12 cellular contexts compared by ENCODE assay signal in genomic region chr21:41932191-41932575, GRCh38. TPM values are rescaled to one million over a fixed set of nuclear protein-coding genes. Genes with fewer than 3 reads are reported as not detected.
DNase-seq lines count a peak whose midpoint lies in the region; FAIRE-seq and TF ChIP-seq lines count a peak whose summit lies in the region.
"Had no signal": no experiment of that assay in that cellular context is flagged by ENCODE, and none has a peak within 500 bp of the region (broad histone marks: within the 10 kb centered on the region; RNA-seq: fewer than 3 reads in every experiment).

No MANE protein-coding gene starts in this region.

- no peaks in the 10 kb centered on the region for H3K27me3 Mint-ChIP-seq in activated T-helper 2 cell treated with anti-CD3 and anti-CD28 coated beads, Interferon-gamma antibody, Interleukin-2, Interleukin-4, amounts not matched to agents 10 μg/mL and 5 μg/mL and 100 μg/mL, durations not matched to agents 14 hours and 24 hours and 36 hours (ENCODE audit: low read depth)

- intact Hi-C loops in activated T-helper 2 cell treated with anti-CD3 and anti-CD28 coated beads, Interferon-gamma antibody, Interleukin-2, Interleukin-4, amounts not matched to agents 10 μg/mL and 5 μg/mL and 100 μg/mL, durations not matched to agents 14 hours and 24 hours and 36 hours (cut with micrococcal nuclease): no loop called here

- H3K9me3 Mint-ChIP-seq in activated T-helper 2 cell treated with anti-CD3 and anti-CD28 coated beads, Interferon-gamma antibody, Interleukin-2, Interleukin-4, amounts not matched to agents 10 μg/mL and 5 μg/mL and 100 μg/mL, durations not matched to agents 14 hours and 24 hours and 36 hours: no peaks in the 10 kb centered on the region
- H3K9me3 Mint-ChIP-seq: activated naive CD4-positive, alpha-beta T cell treated with anti-CD3 and anti-CD28 coated beads, Interleukin-2, amount 50 U/mL, for 72 hours had no signal

- no peak for FAIRE-seq in HTR-8/SVneo (lab: Jason Lieb, UNC)
- FAIRE-seq: small intestine had no signal

- H3K4me3 ChIP-seq in AG04450 (ENCODE audit: low read depth, low read length) (no peak overlapping the region), cardiac fibroblast (replicated peaks in 1 of 2; ENCODE audit: low read depth in 2 of 2, low read length in 2 of 2) (no peak overlapping the region)

- DNase-seq in AG04450 (ENCODE audit: low read depth, low spot score) (peak; percentile 51), HTR-8/SVneo (ENCODE audit: insufficient read length, low spot score) (peak; percentile 72), cardiac fibroblast (ENCODE audit: low read depth in 2 of 2) (peak; percentile 84 to 94), mesenteric fat pad (ENCODE audit: low spot score) (peak; percentile 87), NCI-H2029 (lab: John Stamatoyannopoulos, UW) (no peak), NCI-H524 treated with DMSO at 0.1 percent for 48 hours (lab: John Stamatoyannopoulos, UW) (no peak), GM20000 (ENCODE audit: low spot score) (no peak)
- no peak for DNase-seq in activated T-helper 2 cell treated with anti-CD3 and anti-CD28 coated beads, Interferon-gamma antibody, Interleukin-2, Interleukin-4, amounts not matched to agents 10 μg/mL and 5 μg/mL and 100 μg/mL, durations not matched to agents 14 hours and 24 hours and 36 hours (ENCODE audit: low spot score)
- DNase-seq: DMS53, NCI-H187 treated with DMSO at 0.1 percent for 48 hours, small intestine had no signal

- POLR2A ChIA-PET in AG04450 (lab: Yijun Ruan, JAX): interaction anchor here (0.7 to 1.5 kb wide), 3 partner anchors 49 to 148 kb away, joined by 3 to 9 read pairs (median 8); partner anchors contain the start of gene PRDM15

- no peaks in the 10 kb centered on the region for H3K27me3 ChIP-seq in AG04450 (ENCODE audit: control insufficient read depth, insufficient read depth, low read length)

- H3K4me1 Mint-ChIP-seq in activated T-helper 2 cell treated with anti-CD3 and anti-CD28 coated beads, Interferon-gamma antibody, Interleukin-2, Interleukin-4, amounts not matched to agents 10 μg/mL and 5 μg/mL and 100 μg/mL, durations not matched to agents 14 hours and 24 hours and 36 hours (ENCODE audit: low read depth): peaks cover 21% of the 10 kb centered on the region

- TF ChIP-seq CTCF in AG04450 (IDR thresholded peaks at IDR 0.05; ENCODE audit: low read depth, low read length) (peak; percentile 36), cardiac fibroblast (IDR thresholded peaks at IDR 0.05; ENCODE audit: low read depth, low read length) (peak; percentile 43), GM20000 (IDR thresholded peaks at IDR 0.05; ENCODE audit: extremely low read depth, missing control alignments) (no peak)

- H3K36me3 Mint-ChIP-seq in activated T-helper 2 cell treated with anti-CD3 and anti-CD28 coated beads, Interferon-gamma antibody, Interleukin-2, Interleukin-4, amounts not matched to agents 10 μg/mL and 5 μg/mL and 100 μg/mL, durations not matched to agents 14 hours and 24 hours and 36 hours (ENCODE audit: low read depth): no peaks in the 10 kb centered on the region
- H3K36me3 Mint-ChIP-seq: activated naive CD4-positive, alpha-beta T cell treated with anti-CD3 and anti-CD28 coated beads, Interleukin-2, amount 50 U/mL, for 72 hours had no signal

- H3K27ac ChIP-seq in AG04450 (ENCODE audit: low read depth, low read length): peak overlapping the region; percentile 61

- H3K4me3 Mint-ChIP-seq in activated T-helper 2 cell treated with anti-CD3 and anti-CD28 coated beads, Interferon-gamma antibody, Interleukin-2, Interleukin-4, amounts not matched to agents 10 μg/mL and 5 μg/mL and 100 μg/mL, durations not matched to agents 14 hours and 24 hours and 36 hours (ENCODE audit: low read depth): no peak overlapping the region

- H3K27ac Mint-ChIP-seq in activated T-helper 2 cell treated with anti-CD3 and anti-CD28 coated beads, Interferon-gamma antibody, Interleukin-2, Interleukin-4, amounts not matched to agents 10 μg/mL and 5 μg/mL and 100 μg/mL, durations not matched to agents 14 hours and 24 hours and 36 hours: no peak overlapping the region

- H3K9me3 ChIP-seq in AG04450 (ENCODE audit: control insufficient read depth, insufficient read depth, low read length): no peaks in the 10 kb centered on the region

- CTCF ChIA-PET in AG04450 (lab: Charles Lee): interaction anchor here (0.7 to 2.8 kb wide), 2 partner anchors 9 to 185 kb away, joined by 3 to 15 read pairs; no protein-coding TSS in a partner anchor

RNA-seq across cellular contexts. Expression of gene C2CD2, which starts 21.6 kb away (rescaled TPM):
- 25.3 and 25.4 TPM in 2 replicates for polyA plus RNA-seq in AG04450 (2011; rRNA removed)
- polyA minus RNA-seq in AG04450 (2011; rRNA and poly(A)+ RNA removed): 68.6 and 87.4 TPM in 2 replicates
- total RNA-seq in mesenteric fat pad: 125 TPM
- total RNA-seq in activated T-helper 2 cell treated with anti-CD3 and anti-CD28 coated beads, Interferon-gamma antibody, Interleukin-2, Interleukin-4, amounts not matched to agents 10 μg/mL and 5 μg/mL and 100 μg/mL, durations not matched to agents 14 hours and 24 hours and 36 hours: 8.6 and 11.1 TPM in 2 replicates

RNA-seq across cellular contexts. Expression of gene PRDM15, which starts 53.0 kb away (rescaled TPM):
- polyA plus RNA-seq in AG04450 (2011; rRNA removed): 5.1 and 6.5 TPM in 2 replicates
- 8.1 and 16.2 TPM in 2 replicates for polyA minus RNA-seq in AG04450 (2011; rRNA and poly(A)+ RNA removed)
- 8.0 TPM for total RNA-seq in mesenteric fat pad
- total RNA-seq in activated T-helper 2 cell treated with anti-CD3 and anti-CD28 coated beads, Interferon-gamma antibody, Interleukin-2, Interleukin-4, amounts not matched to agents 10 μg/mL and 5 μg/mL and 100 μg/mL, durations not matched to agents 14 hours and 24 hours and 36 hours: 16.2 and 18.2 TPM in 2 replicates

Comparison
In these comparisons a context has a peak if more than half of its experiments do, and no peak if none do; other contexts are left out.
1. DNase-seq: peak in AG04450 (single experiment), HTR-8/SVneo (single experiment), cardiac fibroblast (2 of 2) and mesenteric fat pad (single experiment); none in NCI-H2029 (single experiment), NCI-H524 treated with DMSO at 0.1 percent for 48 hours (single experiment), GM20000 (single experiment) and activated T-helper 2 cell treated with anti-CD3 and anti-CD28 coated beads, Interferon-gamma antibody, Interleukin-2, Interleukin-4, amounts not matched to agents 10 μg/mL and 5 μg/mL and 100 μg/mL, durations not matched to agents 14 hours and 24 hours and 36 hours (single experiment).
2. RNA of gene C2CD2, which starts 21.6 kb away (total RNA-seq): 125 TPM in mesenteric fat pad (single experiment); 8.6 to 11.1 TPM in activated T-helper 2 cell treated with anti-CD3 and anti-CD28 coated beads, Interferon-gamma antibody, Interleukin-2, Interleukin-4, amounts not matched to agents 10 μg/mL and 5 μg/mL and 100 μg/mL, durations not matched to agents 14 hours and 24 hours and 36 hours; every median in the first group is over 10 times any median in the second.